In the genomic region with DNA sequence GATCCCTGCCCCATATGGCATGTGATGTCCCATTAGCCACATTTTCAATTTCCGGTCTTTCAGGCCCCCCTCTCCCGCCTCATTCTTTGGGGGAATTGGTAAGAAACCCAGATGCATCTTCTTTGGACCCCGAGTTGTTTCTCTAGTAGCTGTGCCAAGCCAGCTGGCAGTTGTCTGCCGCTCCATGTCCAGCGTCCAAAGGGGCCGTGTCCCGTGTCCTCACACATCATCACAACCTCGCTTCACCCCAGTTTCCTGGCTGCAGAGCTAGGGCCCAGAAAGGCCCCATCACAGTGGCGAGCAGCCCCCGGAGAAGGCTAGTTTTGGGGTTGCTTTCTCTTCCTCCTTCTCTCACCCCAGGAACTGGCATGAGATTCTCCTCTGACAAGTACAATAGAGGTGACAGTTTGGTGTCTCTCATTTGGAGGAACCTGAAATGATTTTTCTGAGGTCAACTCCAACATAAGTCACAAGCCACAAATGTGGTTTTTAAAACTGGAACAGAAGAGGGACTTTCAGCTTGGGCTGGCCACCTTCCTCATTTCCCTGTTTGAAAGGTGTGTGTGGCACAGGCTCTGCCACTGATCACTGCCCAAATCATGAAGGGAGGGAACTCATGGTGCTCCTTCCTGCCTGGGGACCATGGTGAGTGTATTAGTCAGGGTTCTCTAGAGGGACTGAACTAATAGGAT, we compare ENCODE assay signal across 19 cellular contexts. TPM values are rescaled to one million over a fixed set of nuclear protein-coding genes. Genes with fewer than 3 reads are reported as not detected.
DNase-seq lines count a peak whose midpoint lies in the region; ATAC-seq, FAIRE-seq and TF ChIP-seq lines count a peak whose summit lies in the region.
"Had no signal": no experiment of that assay in that cellular context is flagged by ENCODE, and none has a peak within 500 bp of the region (broad histone marks: within the 10 kb centered on the region; RNA-seq: fewer than 3 reads in every experiment).

No MANE protein-coding gene starts in this region.

- POLR2A ChIA-PET in CD4-positive, alpha-beta T cell (lab: Charles Lee) = no interaction called here

- no peaks in the 10 kb centered on the region for H3K27me3 ChIP-seq in upper lobe of left lung
- H3K27me3 ChIP-seq in CD4-positive, alpha-beta T cell (ENCODE audit: control insufficient read depth, insufficient read depth, low read length) = no peaks in the 10 kb centered on the region
- H3K27me3 ChIP-seq: SJSA1, transverse colon had no signal

- TF ChIP-seq CTCF in kidney (IDR thresholded peaks at IDR 0.05; ENCODE audit: borderline replicate concordance, extremely low read depth, insufficient read depth) = no peak
- no peak for TF ChIP-seq CTCF in upper lobe of left lung (IDR thresholded peaks at IDR 0.05)
- no peak for TF ChIP-seq CTCF in CD4-positive, alpha-beta T cell (IDR thresholded peaks at IDR 0.05)

- TF ChIP-seq EP300 in upper lobe of left lung (IDR thresholded peaks at IDR 0.05) = peak in 1 of 4 donors; percentile 20

- peak; percentile 27 for ATAC-seq in activated CD8-positive, alpha-beta memory T cell treated with anti-CD3 and anti-CD28 coated beads, Interleukin-2, amount 10 ng/mL, durations not matched to agents 7 days and 5 days
- peak; percentile 29 to 75 for ATAC-seq in upper lobe of left lung (ENCODE audit: low FRiP score in 2 of 2)
- no peak for ATAC-seq in HG03565 (IDR thresholded peaks at IDR 0.05; ENCODE audit: unreplicated experiment)
- no peak for ATAC-seq in CD4-positive, alpha-beta T cell (ENCODE audit: poor library complexity)

- H3K9me3 ChIP-seq in kidney (ENCODE audit: control insufficient read depth in 1 of 2, low read length in 2 of 2) (no peaks in the 10 kb centered on the region), upper lobe of left lung (no peaks in the 10 kb centered on the region)
- H3K9me3 ChIP-seq in CD4-positive, alpha-beta T cell (ENCODE audit: control insufficient read depth, low read length) = no peaks in the 10 kb centered on the region
- H3K9me3 ChIP-seq: SJSA1, transverse colon had no signal

- intact Hi-C loops in kidney (cut with DNase I) = no loop called here
- intact Hi-C loops in CD4-positive, alpha-beta T cell (cut with DNase I, micrococcal nuclease) = no loop called here

- H3K27ac Mint-ChIP-seq in activated CD8-positive, alpha-beta memory T cell treated with anti-CD3 and anti-CD28 coated beads, Interleukin-2, amount 10 ng/mL, durations not matched to agents 7 days and 5 days = no peak overlapping the region
- H3K27ac Mint-ChIP-seq in CD4-positive, alpha-beta T cell = no peak overlapping the region
- H3K27ac Mint-ChIP-seq: activated naive CD8-positive, alpha-beta T cell; activated T-cell treated with anti-CD3 and anti-CD28 coated beads, Interleukin-2, amount 50 U/mL, for 24 hours; CD8-positive, alpha-beta memory T cell had no signal

- TF ChIP-seq POLR2A in upper lobe of left lung (IDR thresholded peaks at IDR 0.05) = no peak

- no peaks in the 10 kb centered on the region for H3K4me1 ChIP-seq in kidney (ENCODE audit: control insufficient read depth in 1 of 2, insufficient read depth in 1 of 2, low read depth in 1 of 2, low read length in 2 of 2)
- peaks cover 0 to 4% (median 0%) of the 10 kb centered on the region in 4 donors for H3K4me1 ChIP-seq in upper lobe of left lung
- H3K4me1 ChIP-seq: SJSA1, transverse colon had no signal

- CTCF ChIA-PET in activated CD8-positive, alpha-beta memory T cell treated with anti-CD3 and anti-CD28 coated beads, Interleukin-2, amount 10 ng/mL, durations not matched to agents 7 days and 5 days (lab: Charles Lee) = interaction anchor here (1.4 kb wide), 3 partner anchors 8 to 61 kb away, joined by 4 to 6 read pairs (median 4); no protein-coding TSS in a partner anchor
- CTCF ChIA-PET in CD4-positive, alpha-beta T cell (lab: Charles Lee) = no interaction called here

- FAIRE-seq in kidney (lab: Jason Lieb, UNC) = no peak
- FAIRE-seq: A204.1 had no signal

- H3K27ac ChIP-seq in kidney (ENCODE audit: low read depth in 2 of 2, low read length in 2 of 2) (no peak overlapping the region), upper lobe of left lung (peak overlapping the region; percentile 6 to 75 (median 45))
- no peak overlapping the region for H3K27ac ChIP-seq in CD4-positive, alpha-beta T cell (ENCODE audit: low read depth, low read length)
- H3K27ac ChIP-seq: SJSA1, transverse colon had no signal

- no peak for DNase-seq in activated CD8-positive, alpha-beta memory T cell treated with anti-CD3 and anti-CD28 coated beads, Interleukin-2, amount 10 ng/mL, durations not matched to agents 7 days and 5 days
- DNase-seq in activated CD8-positive, alpha-beta memory T cell treated with anti-CD3 and anti-CD28 coated beads for 24 hours = no peak
- DNase-seq in NOMO-1 treated with DMSO at 0.1 percent for 48 hours (lab: John Stamatoyannopoulos, UW; ENCODE audit: unreplicated experiment) (peak; percentile 64), kidney (peak; percentile 78), upper lobe of left lung (no peak), DMS153 treated with DMSO at 0.1 percent for 48 hours (lab: John Stamatoyannopoulos, UW; ENCODE audit: unreplicated experiment) (no peak)
- no peak for DNase-seq in CD4-positive, alpha-beta T cell
- DNase-seq: activated T-cell treated with anti-CD3 and anti-CD28 coated beads, Interleukin-2, amount 50 U/mL, for 24 hours; CD8-positive, alpha-beta memory T cell; H7; NCI-H187; NCI-H446 treated with DMSO at 0.1 percent for 48 hours; stimulated activated CD4-positive, alpha-beta T cell treated with anti-CD3 and anti-CD28 coated beads, Interleukin-4, amount 100 ng/mL, for 4 hours; T1000; transverse colon had no signal

- H3K4me3 ChIP-seq in kidney (ENCODE audit: low read length in 2 of 2) = no peak overlapping the region
- no peak overlapping the region for H3K4me3 ChIP-seq in upper lobe of left lung
- H3K4me3 ChIP-seq: SJSA1, transverse colon had no signal

- H3K36me3 ChIP-seq in kidney (ENCODE audit: control insufficient read depth in 1 of 2, insufficient read depth in 2 of 2, low read length in 2 of 2) (no peaks in the 10 kb centered on the region), upper lobe of left lung (no peaks in the 10 kb centered on the region)
- H3K36me3 ChIP-seq: SJSA1, transverse colon had no signal

- no peaks in the 10 kb centered on the region for H3K36me3 Mint-ChIP-seq in activated CD8-positive, alpha-beta memory T cell treated with anti-CD3 and anti-CD28 coated beads, Interleukin-2, amount 10 ng/mL, durations not matched to agents 7 days and 5 days
- H3K36me3 Mint-ChIP-seq in CD4-positive, alpha-beta T cell (ENCODE audit: low read depth) = no peaks in the 10 kb centered on the region
- H3K36me3 Mint-ChIP-seq: activated naive CD8-positive, alpha-beta T cell; CD8-positive, alpha-beta memory T cell had no signal

- H3K9me3 Mint-ChIP-seq in activated CD8-positive, alpha-beta memory T cell treated with anti-CD3 and anti-CD28 coated beads, Interleukin-2, amount 10 ng/mL, durations not matched to agents 7 days and 5 days (ENCODE audit: low read depth) = no peaks in the 10 kb centered on the region
- H3K9me3 Mint-ChIP-seq in CD4-positive, alpha-beta T cell = no peaks in the 10 kb centered on the region
- H3K9me3 Mint-ChIP-seq: activated T-cell treated with anti-CD3 and anti-CD28 coated beads, Interleukin-2, amount 50 U/mL, for 24 hours; CD8-positive, alpha-beta memory T cell had no signal

- peaks cover 5% of the 10 kb centered on the region for H3K4me1 Mint-ChIP-seq in activated CD8-positive, alpha-beta memory T cell treated with anti-CD3 and anti-CD28 coated beads, Interleukin-2, amount 10 ng/mL, durations not matched to agents 7 days and 5 days
- H3K4me1 Mint-ChIP-seq in CD4-positive, alpha-beta T cell (ENCODE audit: low read depth) = peaks cover under 1% of the 10 kb centered on the region
- H3K4me1 Mint-ChIP-seq: CD8-positive, alpha-beta memory T cell had no signal

- H3K27me3 Mint-ChIP-seq in activated CD8-positive, alpha-beta memory T cell treated with anti-CD3 and anti-CD28 coated beads, Interleukin-2, amount 10 ng/mL, durations not matched to agents 7 days and 5 days = peaks cover 34% of the 10 kb centered on the region
- H3K27me3 Mint-ChIP-seq in CD4-positive, alpha-beta T cell = no peaks in the 10 kb centered on the region
- H3K27me3 Mint-ChIP-seq: activated naive CD8-positive, alpha-beta T cell had no signal

- no peak overlapping the region for H3K4me3 Mint-ChIP-seq in activated CD8-positive, alpha-beta memory T cell treated with anti-CD3 and anti-CD28 coated beads, Interleukin-2, amount 10 ng/mL, durations not matched to agents 7 days and 5 days
- H3K4me3 Mint-ChIP-seq in CD4-positive, alpha-beta T cell = no peak overlapping the region
- H3K4me3 Mint-ChIP-seq: activated naive CD8-positive, alpha-beta T cell; activated T-cell treated with anti-CD3 and anti-CD28 coated beads, Interleukin-2, amount 50 U/mL, for 24 hours; CD8-positive, alpha-beta memory T cell had no signal

- no peak overlapping the region for H3K9ac ChIP-seq in kidney (ENCODE audit: low read length in 2 of 2)

- 51 to 62% methylated on average over 10 of the region's 10 CpGs for WGBS in upper lobe of left lung, 2 donors

RNA-seq across cellular contexts. Expression of gene GPR157, which starts 6.4 kb away (rescaled TPM):
- 1 to 10 TPM; 3.6 to 4.5 TPM for total RNA-seq in activated CD8-positive, alpha-beta memory T cell treated with anti-CD3 and anti-CD28 coated beads, Interleukin-2, amount 10 ng/mL, durations not matched to agents 7 days and 5 days
- 9.1 TPM for total RNA-seq in kidney
- polyA plus RNA-seq in kidney (ENCODE audit: insufficient read depth, low read depth, low replicate concordance) = 3.2 TPM
- total RNA-seq in upper lobe of left lung = 10 to 100 TPM; 12.0 to 26.5 (median 16.7) TPM
- 1 to 10 TPM; 2.1 to 5.1 TPM for total RNA-seq in CD4-positive, alpha-beta T cell

Comparison
In these comparisons a context has a peak if more than half of its experiments do, and no peak if none do; other contexts are left out.
1. ATAC-seq: peak in activated CD8-positive, alpha-beta memory T cell treated with anti-CD3 and anti-CD28 coated beads, Interleukin-2, amount 10 ng/mL, durations not matched to agents 7 days and 5 days (single experiment) and upper lobe of left lung (2 of 2); none in HG03565 (single experiment) and CD4-positive, alpha-beta T cell (single experiment).
2. DNase-seq: peak in NOMO-1 treated with DMSO at 0.1 percent for 48 hours (single experiment) and kidney (single experiment); none in activated CD8-positive, alpha-beta memory T cell treated with anti-CD3 and anti-CD28 coated beads, Interleukin-2, amount 10 ng/mL, durations not matched to agents 7 days and 5 days (single experiment), activated CD8-positive, alpha-beta memory T cell treated with anti-CD3 and anti-CD28 coated beads for 24 hours (single experiment), upper lobe of left lung (0 of 2), DMS153 treated with DMSO at 0.1 percent for 48 hours (single experiment) and CD4-positive, alpha-beta T cell (0 of 10).
3. H3K27ac ChIP-seq: peak in upper lobe of left lung (4 of 4); none in kidney (0 of 2) and CD4-positive, alpha-beta T cell (single experiment).